In genomic region chr19:55526216-55527196, GRCh38 we compare ENCODE assay signal across 9 cellular contexts. TPM values are rescaled to one million over a fixed set of nuclear protein-coding genes. Genes with fewer than 3 reads are reported as not detected.
DNase-seq lines count a peak whose midpoint lies in the region; ATAC-seq, FAIRE-seq and TF ChIP-seq lines count a peak whose summit lies in the region.
"Had no signal": no experiment of that assay in that cellular context is flagged by ENCODE, and none has a peak within 500 bp of the region (broad histone marks: within the 10 kb centered on the region; RNA-seq: fewer than 3 reads in every experiment).

No MANE protein-coding gene starts in this region.

- TF ChIP-seq POLR2A in lower leg skin (IDR thresholded peaks at IDR 0.05): no peak

- no peak overlapping the region for H3K27ac Mint-ChIP-seq in T-helper 17 cell

- H3K36me3 ChIP-seq in pancreas: no peaks in the 10 kb centered on the region

- no peaks in the 10 kb centered on the region for H3K36me3 Mint-ChIP-seq in T-helper 17 cell (ENCODE audit: low read depth)

- H3K4me3 ChIP-seq in epithelial cell of esophagus (ENCODE audit: low read length) (no peak overlapping the region), pancreas (no peak overlapping the region), lower leg skin (ENCODE audit: low read depth, poor library complexity, severe bottlenecking) (no peak overlapping the region)

- peak; percentile 61 to 86 (median 83) for ATAC-seq in pancreas
- no peak for ATAC-seq in T-helper 17 cell

- no peaks in the 10 kb centered on the region for H3K27me3 Mint-ChIP-seq in T-helper 17 cell
- H3K27me3 Mint-ChIP-seq: central memory CD8-positive, alpha-beta T cell had no signal

- H3K27ac ChIP-seq in pancreas: no peak overlapping the region

- H3K4me1 Mint-ChIP-seq in T-helper 17 cell: no peaks in the 10 kb centered on the region
- H3K4me1 Mint-ChIP-seq: central memory CD8-positive, alpha-beta T cell had no signal

- intact Hi-C loops in pancreas (cut with DNase I): no loop called here
- intact Hi-C loops in lower leg skin (cut with DNase I; ENCODE audit: low total_unique reads): no loop called here

- TF ChIP-seq CTCF in epithelial cell of esophagus (IDR thresholded peaks at IDR 0.05; ENCODE audit: insufficient read depth, low read depth, low read length, missing control alignments): no peak
- TF ChIP-seq CTCF in pancreas (IDR thresholded peaks at IDR 0.05): no peak
- no peak for TF ChIP-seq CTCF in lower leg skin (IDR thresholded peaks at IDR 0.05)

- DNase-seq in HCEC 1CT (peak; percentile 22), NCI-H446 (lab: John Stamatoyannopoulos, UW) (peak; percentile 35 to 70), epithelial cell of esophagus (ENCODE audit: low read depth) (peak; percentile 43), pancreas (peak; percentile 57 to 85 (median 72)), SW 1271 (lab: John Stamatoyannopoulos, UW) (no peak), T-helper 17 cell (no peak), lower leg skin (ENCODE audit: low spot score in 2 of 2) (no peak)
- DNase-seq in stimulated activated naive CD4-positive, alpha-beta T cell treated with Interleukin-2 at 50 U/mL for 16 hours (lab: John Stamatoyannopoulos, UW): no peak

- H3K9me3 ChIP-seq in pancreas (no peaks in the 10 kb centered on the region), T-helper 17 cell (ENCODE audit: control insufficient read depth, low read length, poor library complexity, severe bottlenecking) (no peaks in the 10 kb centered on the region)

- 19 to 20% methylated on average over 35 of the region's 35 CpGs for WGBS in pancreas, 2 donors
- 22 to 31% methylated on average over 35 of the region's 35 CpGs for WGBS in lower leg skin, 2 donors

- H3K4me3 Mint-ChIP-seq in T-helper 17 cell: no peak overlapping the region
- H3K4me3 Mint-ChIP-seq: central memory CD8-positive, alpha-beta T cell had no signal

- no peaks in the 10 kb centered on the region for H3K27me3 ChIP-seq in pancreas

- no peak for FAIRE-seq in pancreas (lab: Jason Lieb, UNC)

- peaks cover 0 to 5% (median 0%) of the 10 kb centered on the region in 3 donors for H3K4me1 ChIP-seq in pancreas

RNA-seq across cellular contexts. Expression of gene SBK2, which starts 10.4 kb away (rescaled TPM):
- total RNA-seq in pancreas: under 1 TPM in 1 of 6 donors, not detected in 5; 0.43 TPM
- polyA plus RNA-seq in pancreas: under 1 TPM; 0.28 to 0.46 TPM
- total RNA-seq in T-helper 17 cell: not detected
- not detected for total RNA-seq in lower leg skin

RNA-seq across cellular contexts. Expression of gene SBK3, which starts 18.8 kb away (rescaled TPM):
- total RNA-seq in pancreas (under 1 TPM in 2 of 6 donors, not detected in 4; 0.19 to 0.28 TPM), T-helper 17 cell (not detected), lower leg skin (under 1 TPM in 1 of 4 donors, not detected in 3; 0.26 TPM)
- polyA plus RNA-seq in pancreas: under 1 TPM; 0.11 to 0.16 TPM

RNA-seq across cellular contexts. Expression of gene SSC5D, which starts 38.3 kb away (rescaled TPM):
- total RNA-seq in pancreas (1 to 10 TPM in 4 of 6 donors, under 1 TPM in 2; 0.60 to 5.3 (median 1.4) TPM), T-helper 17 cell (under 1 TPM; 0.08 to 0.47 TPM), lower leg skin (1 to 10 TPM in 3 of 4 donors, under 1 TPM in 1; 0.64 to 6.2 (median 3.0) TPM)
- 1 to 10 TPM in 1 of 2 donors, under 1 TPM in 1; 0.77 to 2.1 TPM for polyA plus RNA-seq in pancreas

RNA-seq across cellular contexts. Expression of gene NAT14, which starts 41.5 kb away (rescaled TPM):
- total RNA-seq in pancreas (10 to 100 TPM in 1 of 6 donors, 1 to 10 TPM in 5; 5.8 to 10.1 (median 7.5) TPM), T-helper 17 cell (10 to 100 TPM in 1 of 2 donors, 1 to 10 TPM in 1; 9.1 to 11.9 TPM), lower leg skin (1 to 10 TPM; 2.5 to 5.3 (median 4.1) TPM)
- polyA plus RNA-seq in pancreas: 10 to 100 TPM; 27.9 to 32.4 TPM

RNA-seq across cellular contexts. Expression of gene ZNF628, which starts 50.1 kb away (rescaled TPM):
- 1 to 10 TPM; 3.4 to 6.2 (median 4.1) TPM for total RNA-seq in pancreas
- polyA plus RNA-seq in pancreas: 1 to 10 TPM; 2.6 to 7.8 TPM
- 10 to 100 TPM; 19.4 to 25.5 TPM for total RNA-seq in T-helper 17 cell
- total RNA-seq in lower leg skin: 10 to 100 TPM in 3 of 4 donors, 1 to 10 TPM in 1; 5.4 to 17.9 (median 12.2) TPM

Comparison
In these comparisons a context has a peak if more than half of its experiments do, and no peak if none do; other contexts are left out.
1. DNase-seq: peak in HCEC 1CT (single experiment), NCI-H446 (2 of 2), epithelial cell of esophagus (single experiment) and pancreas (6 of 6); none in SW 1271 (0 of 2), stimulated activated naive CD4-positive, alpha-beta T cell treated with Interleukin-2 at 50 U/mL for 16 hours (single experiment), T-helper 17 cell (0 of 3) and lower leg skin (0 of 2).